31 cellular contexts compared by ENCODE assay signal in genomic region chr2:23053580-23053979, GRCh38.
"Had no signal": no experiment of that assay in that cellular context is flagged by ENCODE, and none has a peak within 500 bp of the region (broad histone marks: within the 10 kb centered on the region; RNA-seq: fewer than 3 reads in every experiment).

No MANE protein-coding gene starts in this region.

- H3K4me2 ChIP-seq: KMS-11, PC-9 had no signal

- H2AFZ ChIP-seq: PC-9 had no signal

- H3K9ac ChIP-seq: KMS-11 had no signal

- DNase-seq: Karpas-422, KBM-7, MM.1S, MV-4-11, NCI-H1092, NCI-H1105, NCI-H1417 treated with DMSO at 0.1 percent for 48 hours, NCI-H1436 treated with DMSO at 0.1 percent for 48 hours, NCI-H1694, NCI-H187, NCI-H1930, NCI-H2029 treated with DMSO at 0.1 percent for 48 hours, NCI-H2081 treated with DMSO at 0.1 percent for 48 hours, NCI-H2107, NCI-H2171, NCI-H226, NCI-H446 treated with DMSO at 0.1 percent for 48 hours, NCI-H510A, NCI-H524, NCI-H526, NCI-H774, PC-9, SHP77, SIG-M5, SJCRH30 had no signal

- H3K27ac ChIP-seq: KMS-11, PC-9, RWPE1, SJCRH30, SK-N-MC had no signal

- H3K36me3 ChIP-seq: SJCRH30 had no signal

- ATAC-seq: Panc1, Right ventricle myocardium inferior, SK-N-SH treated with all-trans-retinoic acid at 6 μM for 48 hours had no signal

- H3K9me3 ChIP-seq: SJCRH30 had no signal

- H3K27me3 ChIP-seq: SJCRH30 had no signal

- H3K4me3 ChIP-seq: PC-9, SJCRH30, SK-N-MC had no signal
